Comparison of ENCODE assay signal across 15 cellular contexts in the genomic region with DNA sequence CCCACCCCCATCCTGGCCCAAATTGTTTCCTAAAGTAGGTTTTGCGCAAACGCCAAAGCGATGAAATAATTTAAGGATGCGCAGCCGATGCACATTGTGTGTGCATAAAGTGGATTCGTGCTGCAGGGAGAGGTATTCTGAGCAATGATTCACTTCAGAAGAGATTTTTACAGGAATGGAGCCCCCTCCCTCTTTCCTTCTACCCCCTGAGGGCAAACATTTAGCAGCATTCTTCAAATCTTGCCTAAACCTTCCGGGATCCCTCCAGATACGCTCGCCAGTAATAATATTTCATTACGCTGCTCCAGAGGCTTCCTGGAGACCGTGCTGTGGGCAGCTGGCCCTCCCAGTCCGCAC. TPM values are rescaled to one million over a fixed set of nuclear protein-coding genes. Genes with fewer than 3 reads are reported as not detected.
DNase-seq lines count a peak whose midpoint lies in the region; ATAC-seq and TF ChIP-seq lines count a peak whose summit lies in the region.
"Had no signal": no experiment of that assay in that cellular context is flagged by ENCODE, and none has a peak within 500 bp of the region (broad histone marks: within the 10 kb centered on the region; RNA-seq: fewer than 3 reads in every experiment).

No MANE protein-coding gene starts in this region.

- POLR2A ChIA-PET in activated CD4-positive, alpha-beta memory T cell treated with anti-CD3 and anti-CD28 coated beads, Interleukin-2, amount 10 ng/mL, durations not matched to agents 7 days and 5 days (lab: Charles Lee) = no interaction called here

- H3K4me1 ChIP-seq in GM23338 (ENCODE audit: insufficient read depth) (peaks cover 80% of the 10 kb centered on the region), adipocyte (ENCODE audit: control insufficient read depth, insufficient read depth, low read length) (peaks cover 11% of the 10 kb centered on the region), skeletal muscle satellite cell (ENCODE audit: control insufficient read depth, insufficient read depth, low read length) (peaks cover 11% of the 10 kb centered on the region), aorta (ENCODE audit: control insufficient read depth in 1 of 2, insufficient read depth in 2 of 2, low read length in 2 of 2) (no peaks in the 10 kb centered on the region)

- no peak overlapping the region for H3K27ac Mint-ChIP-seq in GM23338
- no peak overlapping the region for H3K27ac Mint-ChIP-seq in activated CD4-positive, alpha-beta memory T cell treated with anti-CD3 and anti-CD28 coated beads, Interleukin-2, amount 10 ng/mL, durations not matched to agents 7 days and 5 days
- H3K27ac Mint-ChIP-seq: natural killer cell treated with Interleukin-12 subunit alpha and Interleukin-12 subunit beta and Interleukin-15 and Interleukin-18, amount 100 ng/mL, for 72 hours had no signal

- 5 to 8% methylated on average over 12 of the region's 12 CpGs for WGBS in aorta, 2 donors

- H4K20me1 ChIP-seq in GM23338 (replicated peaks; ENCODE audit: insufficient read depth) = peaks cover 10% of the 10 kb centered on the region; the same call in 1 of the 2 replicates

- DNase-seq in GM23338 (ENCODE audit: low spot score) = no peak
- no peak for DNase-seq in adipocyte (ENCODE audit: low read depth)
- no peak for DNase-seq in aorta
- DNase-seq in LoVo (ENCODE audit: low spot score) = no peak
- no peak for DNase-seq in activated CD4-positive, alpha-beta memory T cell treated with anti-CD3 and anti-CD28 coated beads, Interleukin-2, amount 10 ng/mL, durations not matched to agents 7 days and 5 days
- DNase-seq: activated CD4-positive, alpha-beta T cell treated with anti-CD3 and anti-CD28 coated beads, Interleukin-2, amount 50 U/mL, for 1 hour; activated naive CD4-positive, alpha-beta T cell treated with anti-CD3 and anti-CD28 coated beads, Interleukin-2, amount 10 ng/mL, durations not matched to agents 7 days and 5 days; DMS 273 treated with DMSO at 0.1 percent for 48 hours; effector memory CD4-positive, alpha-beta T cell; MM.1S; stimulated activated CD4-positive, alpha-beta T cell treated with anti-CD3 and anti-CD28 coated beads, Interleukin-2, amount 100 ng/mL, for 48 hours had no signal

- no peaks in the 10 kb centered on the region for H3K36me3 Mint-ChIP-seq in GM23338 (ENCODE audit: low read depth)
- peaks cover 11% of the 10 kb centered on the region for H3K36me3 Mint-ChIP-seq in activated CD4-positive, alpha-beta memory T cell treated with anti-CD3 and anti-CD28 coated beads, Interleukin-2, amount 10 ng/mL, durations not matched to agents 7 days and 5 days (ENCODE audit: low read depth)

- intact Hi-C loops in aorta (cut with DNase I) = no loop called here

- TF ChIP-seq CTCF in GM23338 (conservative IDR thresholded peaks at IDR 0.05; ENCODE audit: low read depth in 2 of 2) = no peak

- H3K4me3 ChIP-seq in GM23338 = peak overlapping the region; percentile 81
- peak overlapping the region; percentile 67 for H3K4me3 ChIP-seq in adipocyte (ENCODE audit: low read length)
- H3K4me3 ChIP-seq in iPS-11a (ENCODE audit: low read depth, low read length) = peak overlapping the region; percentile 15
- peak overlapping the region; percentile 73 for H3K4me3 ChIP-seq in skeletal muscle satellite cell (ENCODE audit: low read length)
- H3K4me3 ChIP-seq in aorta (ENCODE audit: low read length in 2 of 2) = peak overlapping the region in 1 of 2 donors; percentile 44

- H3K4me3 Mint-ChIP-seq in GM23338 = peak overlapping the region; percentile 71
- H3K4me3 Mint-ChIP-seq in activated CD4-positive, alpha-beta memory T cell treated with anti-CD3 and anti-CD28 coated beads, Interleukin-2, amount 10 ng/mL, durations not matched to agents 7 days and 5 days = no peak overlapping the region
- H3K4me3 Mint-ChIP-seq: activated naive CD4-positive, alpha-beta T cell treated with anti-CD3 and anti-CD28 coated beads, Interleukin-2, amount 10 ng/mL, durations not matched to agents 7 days and 5 days; natural killer cell treated with Interleukin-12 subunit alpha and Interleukin-12 subunit beta and Interleukin-15 and Interleukin-18, amount 100 ng/mL, for 72 hours had no signal

- no peaks in the 10 kb centered on the region for H3K9me2 ChIP-seq in GM23338 (ENCODE audit: insufficient read depth)

- H3K27ac ChIP-seq in GM23338 (ENCODE audit: low read depth) (no peak overlapping the region), aorta (ENCODE audit: low read depth in 1 of 2, low read length in 2 of 2) (no peak overlapping the region)

- H3K4me2 ChIP-seq in GM23338 (peak overlapping the region; percentile 93), skeletal muscle satellite cell (ENCODE audit: low read length) (peak overlapping the region; percentile 93)

- H3K9me3 Mint-ChIP-seq in GM23338 = peaks cover 5% of the 10 kb centered on the region; the same call in 2 of the 3 replicates
- H3K9me3 Mint-ChIP-seq in activated CD4-positive, alpha-beta memory T cell treated with anti-CD3 and anti-CD28 coated beads, Interleukin-2, amount 10 ng/mL, durations not matched to agents 7 days and 5 days = peaks cover 2% of the 10 kb centered on the region

- peaks cover 99% of the 10 kb centered on the region for H3K27me3 Mint-ChIP-seq in GM23338 (ENCODE audit: insufficient read depth, low read depth, poor library complexity)
- peaks cover 78% of the 10 kb centered on the region for H3K27me3 Mint-ChIP-seq in activated CD4-positive, alpha-beta memory T cell treated with anti-CD3 and anti-CD28 coated beads, Interleukin-2, amount 10 ng/mL, durations not matched to agents 7 days and 5 days

- no peak overlapping the region for H3K9ac ChIP-seq in adipocyte (ENCODE audit: low read length)
- peak overlapping the region; percentile 82 for H3K9ac ChIP-seq in skeletal muscle satellite cell (ENCODE audit: low read depth, low read length)

- H3K9me3 ChIP-seq in adipocyte (ENCODE audit: control insufficient read depth, low read length) = peaks cover 19% of the 10 kb centered on the region
- no peaks in the 10 kb centered on the region for H3K9me3 ChIP-seq in skeletal muscle satellite cell (replicated peaks; ENCODE audit: low read length)
- peaks cover 2% of the 10 kb centered on the region for H3K9me3 ChIP-seq in aorta (ENCODE audit: control insufficient read depth, low read length)

- H3K27me3 ChIP-seq in GM23338 (ENCODE audit: insufficient read depth) = peaks cover 100% of the 10 kb centered on the region
- H3K27me3 ChIP-seq in adipocyte (replicated peaks; ENCODE audit: control insufficient read depth, insufficient read depth, low read length) = peaks cover 86% of the 10 kb centered on the region
- H3K27me3 ChIP-seq in skeletal muscle satellite cell (ENCODE audit: control insufficient read depth, insufficient read depth, low read length) = no peaks in the 10 kb centered on the region
- H3K27me3 ChIP-seq in aorta (ENCODE audit: control insufficient read depth in 1 of 2, insufficient read depth in 2 of 2, low read length in 1 of 2) = peaks cover 0 to 6% of the 10 kb centered on the region in 2 donors

- H3F3A ChIP-seq in GM23338 (replicated peaks; ENCODE audit: low read depth) = peaks cover 64% of the 10 kb centered on the region

- H2AFZ ChIP-seq in GM23338 = peak overlapping the region; percentile 93

- no peaks in the 10 kb centered on the region for H3K79me2 ChIP-seq in GM23338 (replicated peaks; ENCODE audit: insufficient read depth)

- H3K4me1 Mint-ChIP-seq in GM23338 = peaks cover 75% of the 10 kb centered on the region
- no peaks in the 10 kb centered on the region for H3K4me1 Mint-ChIP-seq in activated CD4-positive, alpha-beta memory T cell treated with anti-CD3 and anti-CD28 coated beads, Interleukin-2, amount 10 ng/mL, durations not matched to agents 7 days and 5 days
- H3K4me1 Mint-ChIP-seq: activated naive CD4-positive, alpha-beta T cell treated with anti-CD3 and anti-CD28 coated beads, Interleukin-2, amount 10 ng/mL, durations not matched to agents 7 days and 5 days had no signal

- no peaks in the 10 kb centered on the region for H3K36me3 ChIP-seq in GM23338 (ENCODE audit: insufficient read depth)
- H3K36me3 ChIP-seq in adipocyte (ENCODE audit: control insufficient read depth, insufficient read depth, low read length, severe bottlenecking) = no peaks in the 10 kb centered on the region
- H3K36me3 ChIP-seq in skeletal muscle satellite cell (ENCODE audit: insufficient read depth, low read length) = no peaks in the 10 kb centered on the region
- H3K36me3 ChIP-seq in aorta (ENCODE audit: control insufficient read depth in 1 of 2, insufficient read depth in 2 of 2, low read length in 1 of 2) = no peaks in the 10 kb centered on the region

- CTCF ChIA-PET in activated CD4-positive, alpha-beta memory T cell treated with anti-CD3 and anti-CD28 coated beads, Interleukin-2, amount 10 ng/mL, durations not matched to agents 7 days and 5 days (lab: Charles Lee) = no interaction called here

- no peak for ATAC-seq in GM23338
- ATAC-seq in aorta (ENCODE audit: low FRiP score) = no peak
- ATAC-seq: natural killer cell treated with Interleukin-12 subunit alpha and Interleukin-12 subunit beta and Interleukin-15 and Interleukin-18, amount 100 ng/mL, for 72 hours had no signal

TF ChIP-seq in GM23338, 12 proteins besides CTCF, POLR2A, EP300 and RAD21 (continues in another document):
- TF ChIP-seq NANOG (IDR thresholded peaks at IDR 0.05; ENCODE audit: borderline replicate concordance) (no peak), ZNF331 (CRISPR knock-in tag; IDR thresholded peaks at IDR 0.05; ENCODE audit: low read depth) (no peak), POLR2AphosphoS5 (IDR thresholded peaks at IDR 0.05; ENCODE audit: low read depth) (no peak)

RNA-seq across cellular contexts. Expression of gene ZIC4, which starts 14.6 kb away (rescaled TPM):
- not detected in 2 replicates for total RNA-seq in GM23338 (2014; rRNA removed; shearing (Covaris generic))
- polyA plus RNA-seq in GM23338 (2016; fragmentation: Nextera tagmentation; extraction: Ambion mirVana) = 0.12 TPM in 1 of 2 replicates, not detected in the other
- total RNA-seq in skeletal muscle satellite cell (2012; rRNA removed) = 0.44 TPM in 1 of 2 replicates, not detected in the other
- total RNA-seq in aorta = under 1 TPM; 0.09 to 0.49 TPM
- polyA plus RNA-seq in aorta = 1 to 10 TPM in 1 of 2 donors, under 1 TPM in 1; 0.25 to 1.4 TPM
- total RNA-seq in activated CD4-positive, alpha-beta memory T cell treated with anti-CD3 and anti-CD28 coated beads, Interleukin-2, amount 10 ng/mL, durations not matched to agents 7 days and 5 days = not detected
- total RNA-seq: natural killer cell treated with Interleukin-12 subunit alpha and Interleukin-12 subunit beta and Interleukin-15 and Interleukin-18, amount 100 ng/mL, for 72 hours; SK-MEL-5 had no signal

RNA-seq across cellular contexts. Expression of gene ZIC1, which starts 17.5 kb away (rescaled TPM):
- 0.19 and 0.21 TPM in 2 replicates for total RNA-seq in GM23338 (2014; rRNA removed; shearing (Covaris generic))
- polyA plus RNA-seq in GM23338 (2016; fragmentation: Nextera tagmentation; extraction: Ambion mirVana) = 0.95 and 1.4 TPM in 2 replicates
- under 0.01 and 1.1 TPM in 2 replicates for total RNA-seq in skeletal muscle satellite cell (2012; rRNA removed)
- total RNA-seq in aorta = 1 to 10 TPM in 1 of 2 donors, under 1 TPM in 1; 0.99 to 1.7 TPM
- polyA plus RNA-seq in aorta = 1 to 10 TPM; 2.3 to 2.7 TPM
- not detected for total RNA-seq in activated CD4-positive, alpha-beta memory T cell treated with anti-CD3 and anti-CD28 coated beads, Interleukin-2, amount 10 ng/mL, durations not matched to agents 7 days and 5 days
- total RNA-seq: natural killer cell treated with Interleukin-12 subunit alpha and Interleukin-12 subunit beta and Interleukin-15 and Interleukin-18, amount 100 ng/mL, for 72 hours had no signal
